In genomic region chr3:46947545-46947899, GRCh38 we compare ENCODE assay signal across 11 cellular contexts. TPM values are rescaled to one million over a fixed set of nuclear protein-coding genes. Genes with fewer than 3 reads are reported as not detected.
A peak's percentile ranks its signal among the peaks of the same experiment; 100 is the strongest.
DNase-seq lines count a peak whose midpoint lies in the region; TF ChIP-seq lines count a peak whose summit lies in the region.
"Had no signal": no experiment of that assay in that cellular context is flagged by ENCODE, and none has a peak within 500 bp of the region (broad histone marks: within the 10 kb centered on the region; RNA-seq: fewer than 3 reads in every experiment).

No MANE protein-coding gene starts in this region.

- peaks cover 45% of the 10 kb centered on the region for H3K79me2 ChIP-seq in parathyroid adenoma

- no peaks in the 10 kb centered on the region for H3K9me3 Mint-ChIP-seq in CD8-positive, alpha-beta memory T cell

- no peaks in the 10 kb centered on the region for H3K27me3 Mint-ChIP-seq in CD8-positive, alpha-beta memory T cell

- peak overlapping the region; percentile 20 for H3K4me3 ChIP-seq in CD8-positive, alpha-beta memory T cell (ENCODE audit: low read length)
- H3K4me3 ChIP-seq in WERI-Rb-1 (ENCODE audit: low read depth, low read length) (no peak overlapping the region), parathyroid adenoma (ENCODE audit: low read depth, low read length) (peak overlapping the region; percentile 28)
- H3K4me3 ChIP-seq: mucosa of descending colon had no signal

- POLR2A ChIA-PET in CD8-positive, alpha-beta memory T cell (lab: Charles Lee): interaction anchor here (1.1 to 2.8 kb wide), 7 partner anchors 10 to 64 kb away, joined by 3 to 16 read pairs (median 4); partner anchors contain the start of genes CCDC12 and NBEAL2

- no peaks in the 10 kb centered on the region for H3K27me3 ChIP-seq in CD8-positive, alpha-beta memory T cell (ENCODE audit: insufficient read depth, low read length, poor library complexity, severe bottlenecking)
- H3K27me3 ChIP-seq in WERI-Rb-1 (ENCODE audit: insufficient read depth, low read depth, severe bottlenecking): no peaks in the 10 kb centered on the region
- no peaks in the 10 kb centered on the region for H3K27me3 ChIP-seq in parathyroid adenoma (ENCODE audit: control insufficient read depth, insufficient read depth, low read length)

- H3K4me1 ChIP-seq in CD8-positive, alpha-beta memory T cell (ENCODE audit: insufficient read depth, low read length): peaks cover 93% of the 10 kb centered on the region
- H3K4me1 ChIP-seq in parathyroid adenoma: peaks cover 78% of the 10 kb centered on the region

- H3K4me1 Mint-ChIP-seq in CD8-positive, alpha-beta memory T cell: peaks cover 82 to 95% (median 91%) of the 10 kb centered on the region in 3 donors

- DNase-seq in CD8-positive, alpha-beta memory T cell: no peak
- no peak for DNase-seq in WERI-Rb-1
- DNase-seq in erythroblast (lab: John Stamatoyannopoulos, UW): no peak
- DNase-seq in ureter (ENCODE audit: low spot score): no peak
- DNase-seq in DMS 273 treated with DMSO at 0.1 percent for 48 hours (lab: John Stamatoyannopoulos, UW): no peak
- DNase-seq in NCI-H146 (lab: John Stamatoyannopoulos, UW): no peak
- DNase-seq in islet precursor cell: no peak
- DNase-seq: DMS153, SHP77 treated with DMSO at 0.1 percent for 48 hours had no signal

- peak; percentile 0 for TF ChIP-seq POLR2A in erythroblast (IDR thresholded peaks at IDR 0.05; ENCODE audit: low read length)

- peak overlapping the region; percentile 53 to 88 (median 79) for H3K4me3 Mint-ChIP-seq in CD8-positive, alpha-beta memory T cell

- H3K9me3 ChIP-seq in CD8-positive, alpha-beta memory T cell (ENCODE audit: low read length): no peaks in the 10 kb centered on the region
- H3K9me3 ChIP-seq in WERI-Rb-1 (ENCODE audit: severe bottlenecking) (no peaks in the 10 kb centered on the region), parathyroid adenoma (ENCODE audit: control insufficient read depth, low read length) (no peaks in the 10 kb centered on the region)
- H3K9me3 ChIP-seq: mucosa of descending colon had no signal

- H2AFZ ChIP-seq in parathyroid adenoma: no peak overlapping the region

- peaks cover 0 to 22% (median 0%) of the 10 kb centered on the region in 3 donors for H3K36me3 Mint-ChIP-seq in CD8-positive, alpha-beta memory T cell

- peak overlapping the region; percentile 9 for H3K9ac ChIP-seq in parathyroid adenoma

- TF ChIP-seq CTCF in WERI-Rb-1 (IDR thresholded peaks at IDR 0.05; ENCODE audit: low read depth, low read length) (no peak), parathyroid adenoma (IDR thresholded peaks at IDR 0.05) (no peak)

- peak overlapping the region; percentile 86 to 100 (median 98) for H3K27ac Mint-ChIP-seq in CD8-positive, alpha-beta memory T cell

- CTCF ChIA-PET in CD8-positive, alpha-beta memory T cell (lab: Charles Lee): interaction anchor here (1.0 to 2.0 kb wide), 6 partner anchors 11 to 376 kb away, joined by 3 to 8 read pairs (median 5); partner anchors contain the start of gene NBEAL2

- peak overlapping the region; percentile 76 for H3K27ac ChIP-seq in CD8-positive, alpha-beta memory T cell (ENCODE audit: low read depth, low read length)
- H3K27ac ChIP-seq in WERI-Rb-1 (peak overlapping the region; percentile 91), parathyroid adenoma (peak overlapping the region; percentile 97)

- H3K36me3 ChIP-seq in CD8-positive, alpha-beta memory T cell (ENCODE audit: insufficient read depth, low read length): no peaks in the 10 kb centered on the region
- H3K36me3 ChIP-seq in WERI-Rb-1: peaks cover 25% of the 10 kb centered on the region
- no peaks in the 10 kb centered on the region for H3K36me3 ChIP-seq in parathyroid adenoma (ENCODE audit: control insufficient read depth, insufficient read depth, low read length)

- H3K4me2 ChIP-seq in parathyroid adenoma (ENCODE audit: low read length): peak overlapping the region; percentile 67

RNA-seq across cellular contexts. Expression of gene CCDC12, which starts 29.0 kb away (rescaled TPM):
- total RNA-seq in CD8-positive, alpha-beta memory T cell: 10 to 100 TPM; 56.4 to 59.8 TPM
- polyA plus RNA-seq in CD8-positive, alpha-beta memory T cell: 114 TPM
- 72.0 TPM for total RNA-seq in ureter

RNA-seq across cellular contexts. Expression of gene NBEAL2, which starts 31.9 kb away (rescaled TPM):
- 10 to 100 TPM; 76.2 to 83.5 TPM for total RNA-seq in CD8-positive, alpha-beta memory T cell
- 12.8 TPM for polyA plus RNA-seq in CD8-positive, alpha-beta memory T cell
- total RNA-seq in ureter: 122 TPM
